16 cellular contexts compared by ENCODE assay signal in genomic region chr17:38740016-38740415, GRCh38. TPM values are rescaled to one million over a fixed set of nuclear protein-coding genes. Genes with fewer than 3 reads are reported as not detected.
A peak's percentile ranks its signal among the peaks of the same experiment; 100 is the strongest.
DNase-seq lines count a peak whose midpoint lies in the region; ATAC-seq and TF ChIP-seq lines count a peak whose summit lies in the region.
"Had no signal": no experiment of that assay in that cellular context is flagged by ENCODE, and none has a peak within 500 bp of the region (broad histone marks: within the 10 kb centered on the region; RNA-seq: fewer than 3 reads in every experiment).

No MANE protein-coding gene starts in this region.

- H3K36me3 ChIP-seq in right atrium auricular region: peaks cover 24% of the 10 kb centered on the region
- H3K36me3 ChIP-seq in body of pancreas (replicated peaks in 1 of 2; ENCODE audit: insufficient read depth in 1 of 2, low read depth in 2 of 2): peaks cover 0 to 13% of the 10 kb centered on the region in 2 donors
- H3K36me3 ChIP-seq in osteoblast (ENCODE audit: insufficient read depth, low read length): peaks cover 46% of the 10 kb centered on the region
- peaks cover 36 to 81% of the 10 kb centered on the region in 2 donors for H3K36me3 ChIP-seq in neuronal stem cell (replicated peaks in 1 of 2; ENCODE audit: control insufficient read depth in 2 of 2, insufficient read depth in 2 of 2, low read length in 2 of 2)

- ATAC-seq in right cardiac atrium (no peak), body of pancreas (no peak)
- ATAC-seq: A549; CD8-positive, alpha-beta T cell had no signal

- 87% methylated on average over 20 of the region's 20 CpGs for WGBS in right cardiac atrium
- 76 to 84% methylated on average over 9 to 19 of the region's 20 CpGs for WGBS in body of pancreas, 2 donors
- no CpG with 5 or more reads among the region's 20 CpGs for WGBS in neuronal stem cell (ENCODE audit: extremely low coverage in 2 of 2, insufficient read length in 2 of 2, insufficient replicate concordance in 1 of 2), 2 donors

- H2BK15ac ChIP-seq in neuronal stem cell (ENCODE audit: low read length): no peak overlapping the region

- H3K4ac ChIP-seq in neuronal stem cell (ENCODE audit: low read length): no peak overlapping the region

- peaks cover 25% of the 10 kb centered on the region for H3K79me1 ChIP-seq in neuronal stem cell (ENCODE audit: low read depth, low read length)

- no peak overlapping the region for H3K23ac ChIP-seq in neuronal stem cell (ENCODE audit: low read depth, low read length, poor library complexity)

- no peaks in the 10 kb centered on the region for H3K27me3 ChIP-seq in right cardiac atrium (ENCODE audit: control insufficient read depth, insufficient read depth)
- H3K27me3 ChIP-seq in right atrium auricular region: no peaks in the 10 kb centered on the region
- H3K27me3 ChIP-seq in body of pancreas: no peaks in the 10 kb centered on the region
- no peaks in the 10 kb centered on the region for H3K27me3 ChIP-seq in osteoblast (ENCODE audit: insufficient read depth, low read length)
- no peaks in the 10 kb centered on the region for H3K27me3 ChIP-seq in neuronal stem cell (ENCODE audit: control insufficient read depth in 3 of 3, insufficient read depth in 3 of 3, low read depth in 1 of 3, low read length in 3 of 3)
- H3K27me3 ChIP-seq: BLaER1 treated with 17β-estradiol and CSF1 and Interleukin-3, amounts not matched to agents 10 nM and 100 nM had no signal

- H2AFZ ChIP-seq in osteoblast (ENCODE audit: low read length) (no peak overlapping the region), neuronal stem cell (ENCODE audit: low read length) (no peak overlapping the region)

- peaks cover 72% of the 10 kb centered on the region for H3K79me2 ChIP-seq in osteoblast (ENCODE audit: insufficient read depth, low read length)

- H4K91ac ChIP-seq in neuronal stem cell (ENCODE audit: low read depth, low read length, poor library complexity): no peak overlapping the region

- no peak overlapping the region for H3K4me3 ChIP-seq in right cardiac atrium (ENCODE audit: low read length)
- H3K4me3 ChIP-seq in right atrium auricular region: no peak overlapping the region
- H3K4me3 ChIP-seq in body of pancreas: no peak overlapping the region
- no peak overlapping the region for H3K4me3 ChIP-seq in osteoblast (ENCODE audit: insufficient read depth, low read length)
- no peak overlapping the region for H3K4me3 ChIP-seq in neuronal stem cell (ENCODE audit: low read length in 2 of 2)
- H3K4me3 ChIP-seq: A549; BLaER1 treated with 17β-estradiol and CSF1 and Interleukin-3, amounts not matched to agents 10 nM and 100 nM had no signal

- H3K4me2 ChIP-seq in osteoblast (ENCODE audit: insufficient read depth, low read length) (no peak overlapping the region), neuronal stem cell (ENCODE audit: insufficient read depth, low read length, poor library complexity, severe bottlenecking) (no peak overlapping the region)
- H3K4me2 ChIP-seq: A549 had no signal

- DNase-seq in right cardiac atrium (peak; percentile 16 to 62 (median 35)), right atrium auricular region (ENCODE audit: low spot score) (no peak), body of pancreas (no peak), osteoblast (ENCODE audit: insufficient read length, low spot score, missing footprints) (peak; percentile 48), NCI-H524 (lab: John Stamatoyannopoulos, UW) (no peak), neuronal stem cell (ENCODE audit: low spot score) (no peak)
- DNase-seq: AML-193; Caco-2; Calu3; CD4-positive, alpha-beta T cell; CD8-positive, alpha-beta T cell; DMS79 treated with DMSO at 0.1 percent for 48 hours; GF-D8 had no signal

- H3K4me1 ChIP-seq in right cardiac atrium (ENCODE audit: control insufficient read depth, insufficient read depth, low read length): peaks cover 17% of the 10 kb centered on the region
- peaks cover 0 to 51% of the 10 kb centered on the region in 2 donors for H3K4me1 ChIP-seq in right atrium auricular region
- H3K4me1 ChIP-seq in body of pancreas: peaks cover 53% of the 10 kb centered on the region
- peaks cover 29% of the 10 kb centered on the region for H3K4me1 ChIP-seq in osteoblast (ENCODE audit: insufficient read depth, low read length)
- peaks cover 10 to 11% of the 10 kb centered on the region in 2 donors for H3K4me1 ChIP-seq in neuronal stem cell (ENCODE audit: control insufficient read depth in 2 of 2, insufficient read depth in 1 of 2, low read depth in 1 of 2, low read length in 2 of 2)
- H3K4me1 ChIP-seq: Caco-2 had no signal

- TF ChIP-seq POLR2A in body of pancreas (IDR thresholded peaks at IDR 0.05): no peak

- intact Hi-C loops in right cardiac atrium (cut with DNase I): loop anchor here in 1 of 4 donors (5.0 kb wide), 1 partner anchor 38 kb away; no protein-coding TSS in a partner anchor
- intact Hi-C loops in body of pancreas (cut with DNase I): no loop called here

- H4K20me1 ChIP-seq in osteoblast (ENCODE audit: insufficient read depth, low read length): peaks cover 63% of the 10 kb centered on the region

- H3K14ac ChIP-seq in neuronal stem cell (ENCODE audit: low read length): no peak overlapping the region

- TF ChIP-seq CTCF in right atrium auricular region (IDR thresholded peaks at IDR 0.05) (no peak), body of pancreas (IDR thresholded peaks at IDR 0.05) (no peak), osteoblast (IDR thresholded peaks at IDR 0.05; ENCODE audit: extremely low read depth, low read depth, low read length) (no peak)

- H3K9ac ChIP-seq in neuronal stem cell (ENCODE audit: low read depth, low read length, poor library complexity): no peak overlapping the region

- H3K18ac ChIP-seq in neuronal stem cell (ENCODE audit: low read length): no peak overlapping the region

- H2BK5ac ChIP-seq in neuronal stem cell (ENCODE audit: low read length): no peak overlapping the region

- H3K27ac ChIP-seq in right cardiac atrium (ENCODE audit: low read length) (no peak overlapping the region), right atrium auricular region (peak overlapping the region in 1 of 2 donors; percentile 83), body of pancreas (peak overlapping the region in 3 of 4 donors; percentile 0 to 89 (median 78)), osteoblast (ENCODE audit: low read depth, low read length) (no peak overlapping the region), neuronal stem cell (replicated peaks; ENCODE audit: low read length) (no peak overlapping the region)
- H3K27ac ChIP-seq: A549 had no signal

- no peak overlapping the region for H4K8ac ChIP-seq in neuronal stem cell (ENCODE audit: low read depth, low read length)

- no peak overlapping the region for H2BK12ac ChIP-seq in neuronal stem cell (ENCODE audit: low read length)

- H2AK5ac ChIP-seq in neuronal stem cell (ENCODE audit: low read depth, low read length): no peak overlapping the region

- H2BK120ac ChIP-seq in neuronal stem cell (ENCODE audit: low read depth, low read length): no peak overlapping the region

- H3K9me3 ChIP-seq in right cardiac atrium (ENCODE audit: control insufficient read depth, low read length): no peaks in the 10 kb centered on the region
- H3K9me3 ChIP-seq in right atrium auricular region: no peaks in the 10 kb centered on the region
- H3K9me3 ChIP-seq in body of pancreas: no peaks in the 10 kb centered on the region
- H3K9me3 ChIP-seq in osteoblast (ENCODE audit: low read depth, low read length): no peaks in the 10 kb centered on the region
- H3K9me3 ChIP-seq in neuronal stem cell (replicated peaks in 1 of 2; ENCODE audit: control insufficient read depth in 2 of 2, insufficient read depth in 1 of 2, low read depth in 1 of 2, low read length in 2 of 2): no peaks in the 10 kb centered on the region
- H3K9me3 ChIP-seq: A549; BLaER1 treated with 17β-estradiol and CSF1 and Interleukin-3, amounts not matched to agents 10 nM and 100 nM; Caco-2 had no signal

RNA-seq across cellular contexts. Expression of gene PCGF2, which starts 8.1 kb away (rescaled TPM):
- total RNA-seq in right cardiac atrium: 10 to 100 TPM; 28.2 to 48.4 (median 34.7) TPM
- polyA plus RNA-seq in right cardiac atrium: 34.3 TPM
- 10 to 100 TPM in 1 of 2 donors, 1 to 10 TPM in 1; 5.9 to 12.1 TPM for total RNA-seq in right atrium auricular region
- total RNA-seq in body of pancreas: 1 to 10 TPM; 5.9 to 9.3 TPM
- total RNA-seq in osteoblast: 3.3 and 5.0 TPM in 2 replicates
- 74.0 TPM for polyA plus RNA-seq in neuronal stem cell (2013, experiment 1 of 2)
- 69.4 TPM for polyA plus RNA-seq in neuronal stem cell (2013, experiment 2 of 2)
- total RNA-seq: B cell; CD4-positive, alpha-beta T cell; CD8-positive, alpha-beta T cell had no signal

RNA-seq across cellular contexts. Expression of gene CISD3, which starts 9.9 kb away (rescaled TPM):
- total RNA-seq in right cardiac atrium: 10 to 100 TPM; 43.7 to 74.6 (median 67.9) TPM
- 78.1 TPM for polyA plus RNA-seq in right cardiac atrium
- 10 to 100 TPM; 17.2 to 20.0 TPM for total RNA-seq in right atrium auricular region
- total RNA-seq in body of pancreas: 10 to 100 TPM; 11.2 TPM
- 3.5 and 3.6 TPM in 2 replicates for total RNA-seq in osteoblast
- polyA plus RNA-seq in neuronal stem cell (2013, experiment 1 of 2): 4.7 TPM
- polyA plus RNA-seq in neuronal stem cell (2013, experiment 2 of 2): 4.8 TPM

RNA-seq across cellular contexts. Expression of gene PSMB3, which starts 12.5 kb away (rescaled TPM):
- 100 to 1,000 TPM; 134 to 167 (median 146) TPM for total RNA-seq in right cardiac atrium
- polyA plus RNA-seq in right cardiac atrium: 247 TPM
- total RNA-seq in right atrium auricular region: 100 to 1,000 TPM; 185 to 200 TPM
- 10 to 100 TPM; 68.2 to 99.2 TPM for total RNA-seq in body of pancreas
- 235 and 267 TPM in 2 replicates for total RNA-seq in osteoblast
- polyA plus RNA-seq in neuronal stem cell (2013, experiment 1 of 2): 263 TPM
- polyA plus RNA-seq in neuronal stem cell (2013, experiment 2 of 2): 265 TPM

RNA-seq across cellular contexts. Expression of gene MLLT6, which starts 34.9 kb away (rescaled TPM):
- total RNA-seq in right cardiac atrium (100 to 1,000 TPM in 2 of 4 donors, 10 to 100 TPM in 2; 80.7 to 108 (median 94.2) TPM), right atrium auricular region (10 to 100 TPM; 38.6 to 71.6 TPM), body of pancreas (100 to 1,000 TPM in 1 of 2 donors, 10 to 100 TPM in 1; 90.8 to 121 TPM), osteoblast (33.3 and 44.2 TPM in 2 replicates)
- 81.2 TPM for polyA plus RNA-seq in right cardiac atrium
- polyA plus RNA-seq in neuronal stem cell (2013, experiment 1 of 2): 14.2 TPM
- polyA plus RNA-seq in neuronal stem cell (2013, experiment 2 of 2): 14.1 TPM

RNA-seq across cellular contexts. Expression of gene PIP4K2B, which starts 59.3 kb away (rescaled TPM):
- 10 to 100 TPM; 39.2 to 50.0 (median 46.2) TPM for total RNA-seq in right cardiac atrium
- polyA plus RNA-seq in right cardiac atrium: 28.2 TPM
- 10 to 100 TPM; 45.9 to 47.7 TPM for total RNA-seq in right atrium auricular region
- total RNA-seq in body of pancreas: 10 to 100 TPM; 20.2 to 30.3 TPM
- 48.1 and 65.4 TPM in 2 replicates for total RNA-seq in osteoblast
- polyA plus RNA-seq in neuronal stem cell (2013, experiment 1 of 2): 43.4 TPM
- polyA plus RNA-seq in neuronal stem cell (2013, experiment 2 of 2): 45.5 TPM

Comparison
In these comparisons a context has a peak if more than half of its experiments do, and no peak if none do; other contexts are left out.
1. DNase-seq: peak in right cardiac atrium (3 of 3) and osteoblast (single experiment); none in right atrium auricular region (single experiment), body of pancreas (0 of 4), NCI-H524 (0 of 2) and neuronal stem cell (single experiment).
2. H3K27ac ChIP-seq: peak in body of pancreas (3 of 4); none in right cardiac atrium (single experiment), osteoblast (single experiment) and neuronal stem cell (single experiment).